ENCODE assay signal across 8 cellular contexts in genomic region chr9:85425153-85425611, GRCh38.
DNase-seq lines count a peak whose midpoint lies in the region; ATAC-seq, FAIRE-seq and TF ChIP-seq lines count a peak whose summit lies in the region.

No MANE protein-coding gene starts in this region.

- 26% methylated on average over 7 of the region's 15 CpGs for WGBS in HepG2 (ENCODE audit: low lambda C conversion rate)

- peak; percentile 82 for DNase-seq in BE2C
- peak; percentile 61 for DNase-seq in HuH-7 (ENCODE audit: low spot score)
- DNase-seq in RKO (ENCODE audit: low spot score): peak; percentile 64
- peak; percentile 4 for DNase-seq in cerebellum (ENCODE audit: low spot score)
- peak; percentile 27 for DNase-seq in HepG2 (ENCODE audit: low spot score)
- DNase-seq in stimulated activated CD8-positive, alpha-beta memory T cell treated with anti-CD3 and anti-CD28 coated beads, Interleukin-15, amount 100 ng/mL, for 48 hours (ENCODE audit: low read depth in 2 of 2): peak; percentile 26 to 39

- no peak for FAIRE-seq in HepG2 (lab: Jason Lieb, UNC)

- H3K9me3 ChIP-seq in BE2C: no peaks in the 10 kb centered on the region
- no peaks in the 10 kb centered on the region for H3K9me3 ChIP-seq in HepG2 (ENCODE audit: low read length)

- no peak overlapping the region for H3K9ac ChIP-seq in HepG2 (ENCODE audit: insufficient read depth, low read depth, low read length)

- no peaks in the 10 kb centered on the region; the same call in 1 of the 2 replicates for H3K4me1 ChIP-seq in BE2C
- no peaks in the 10 kb centered on the region for H3K4me1 ChIP-seq in HepG2 (ENCODE audit: insufficient read depth, low read length)

- TF ChIP-seq POLR2A in HepG2 (IDR thresholded peaks at IDR 0.05; ENCODE audit: insufficient read depth in 1 of 2, low read depth in 2 of 2, low read length in 2 of 2) (no peak), GM18505 (IDR thresholded peaks at IDR 0.05; ENCODE audit: borderline replicate concordance, extremely low read depth, insufficient read depth, insufficient read length) (no peak)

- no peak overlapping the region for H3K27ac ChIP-seq in HepG2 (ENCODE audit: extremely low read length, insufficient read depth, low read length)

- H3K27me3 ChIP-seq in BE2C (no peaks in the 10 kb centered on the region), HepG2 (ENCODE audit: control insufficient read depth in 1 of 2, insufficient read depth in 2 of 2, low read length in 2 of 2) (peaks cover 1 to 24% of the 10 kb centered on the region in 2 experiments; a peak in 3 of 5 replicates)

- peak; percentile 77 for ATAC-seq in GM18868 (IDR thresholded peaks at IDR 0.05; ENCODE audit: unreplicated experiment)
- peak; percentile 85 for ATAC-seq in HepG2
- no peak for ATAC-seq in GM18505 (IDR thresholded peaks at IDR 0.05; ENCODE audit: unreplicated experiment)

- no peaks in the 10 kb centered on the region for H3K36me3 ChIP-seq in BE2C
- H3K36me3 ChIP-seq in HepG2 (replicated peaks in 1 of 2; ENCODE audit: control insufficient read depth in 1 of 2, insufficient read depth in 2 of 2, low read length in 2 of 2): no peaks in the 10 kb centered on the region

- POLR2A ChIA-PET in HepG2 (lab: Yijun Ruan, JAX): no interaction called here

- peak; percentile 39; the same call in 1 of the 2 replicates for TF ChIP-seq RAD21 in HepG2 (CRISPR knock-in tag; IDR thresholded peaks at IDR 0.05)

- no peak for TF ChIP-seq EP300 in HepG2 (IDR thresholded peaks at IDR 0.05; ENCODE audit: low read depth in 2 of 2, low read length in 2 of 2)
- TF ChIP-seq EP300 in HepG2 (CRISPR knock-in tag; IDR thresholded peaks at IDR 0.05; ENCODE audit: borderline replicate concordance): no peak

- in situ Hi-C loops in HepG2 (cut with HindIII; ENCODE audit: extremely low pct_ligation_motif_present, low pct_unique_long_range_greater_than_20kb): no loop called here

- CTCF ChIA-PET in HepG2 (lab: Yijun Ruan, JAX; ENCODE audit: low intra/inter-chr PET ratio, low total read pairs): interaction anchor here (1.2 kb wide), 1 partner anchor 728 kb away, joined by 3 read pairs; no protein-coding TSS in a partner anchor

- no peaks in the 10 kb centered on the region for H4K20me1 ChIP-seq in HepG2 (ENCODE audit: insufficient read depth, low read length)

- H3K79me2 ChIP-seq in HepG2 (ENCODE audit: insufficient read depth, low read length): no peaks in the 10 kb centered on the region

- H3K4me3 ChIP-seq in BE2C (ENCODE audit: low read depth, low read length) (no peak overlapping the region), HepG2 (replicated peaks in 1 of 3; ENCODE audit: insufficient read depth in 1 of 3, low read depth in 2 of 3, low read length in 3 of 3) (no peak overlapping the region)

- intact Hi-C loops in HepG2 (cut with micrococcal nuclease; ENCODE audit: unreplicated experiment): loop anchor here (2.0 kb wide), 1 partner anchor 1028 kb away; no protein-coding TSS in a partner anchor

- BruUV-seq in HepG2 (replicated peaks; lab: Mats Ljungman, UMichigan): no TSS peak

- no peak overlapping the region for H3K4me2 ChIP-seq in HepG2 (ENCODE audit: low read depth, low read length)

- H2AFZ ChIP-seq in HepG2 (ENCODE audit: low read length): no peak overlapping the region

- TF ChIP-seq CTCF in BE2C (IDR thresholded peaks at IDR 0.05; ENCODE audit: low read depth, low read length) (peak; percentile 85), HepG2 (CRISPR knock-in tag; IDR thresholded peaks at IDR 0.05) (peak; percentile 76)

TF ChIP-seq in HepG2, 621 proteins besides CTCF, POLR2A, EP300 and RAD21:
- TF ChIP-seq ZNF10 (CRISPR knock-in tag; IDR thresholded peaks at IDR 0.05; ENCODE audit: borderline replicate concordance, low read depth) (no peak), STAG1 (CRISPR knock-in tag; IDR thresholded peaks at IDR 0.05) (peak; percentile 64), SMC3 (IDR thresholded peaks at IDR 0.05; ENCODE audit: low read length) (peak; percentile 43), XRCC5 (optimal IDR thresholded peaks at IDR 0.05; ENCODE audit: low read length) (peak; percentile 24), ZNF605 (CRISPR knock-in tag; IDR thresholded peaks at IDR 0.05) (no peak)
- TF ChIP-seq, protein P1, sequence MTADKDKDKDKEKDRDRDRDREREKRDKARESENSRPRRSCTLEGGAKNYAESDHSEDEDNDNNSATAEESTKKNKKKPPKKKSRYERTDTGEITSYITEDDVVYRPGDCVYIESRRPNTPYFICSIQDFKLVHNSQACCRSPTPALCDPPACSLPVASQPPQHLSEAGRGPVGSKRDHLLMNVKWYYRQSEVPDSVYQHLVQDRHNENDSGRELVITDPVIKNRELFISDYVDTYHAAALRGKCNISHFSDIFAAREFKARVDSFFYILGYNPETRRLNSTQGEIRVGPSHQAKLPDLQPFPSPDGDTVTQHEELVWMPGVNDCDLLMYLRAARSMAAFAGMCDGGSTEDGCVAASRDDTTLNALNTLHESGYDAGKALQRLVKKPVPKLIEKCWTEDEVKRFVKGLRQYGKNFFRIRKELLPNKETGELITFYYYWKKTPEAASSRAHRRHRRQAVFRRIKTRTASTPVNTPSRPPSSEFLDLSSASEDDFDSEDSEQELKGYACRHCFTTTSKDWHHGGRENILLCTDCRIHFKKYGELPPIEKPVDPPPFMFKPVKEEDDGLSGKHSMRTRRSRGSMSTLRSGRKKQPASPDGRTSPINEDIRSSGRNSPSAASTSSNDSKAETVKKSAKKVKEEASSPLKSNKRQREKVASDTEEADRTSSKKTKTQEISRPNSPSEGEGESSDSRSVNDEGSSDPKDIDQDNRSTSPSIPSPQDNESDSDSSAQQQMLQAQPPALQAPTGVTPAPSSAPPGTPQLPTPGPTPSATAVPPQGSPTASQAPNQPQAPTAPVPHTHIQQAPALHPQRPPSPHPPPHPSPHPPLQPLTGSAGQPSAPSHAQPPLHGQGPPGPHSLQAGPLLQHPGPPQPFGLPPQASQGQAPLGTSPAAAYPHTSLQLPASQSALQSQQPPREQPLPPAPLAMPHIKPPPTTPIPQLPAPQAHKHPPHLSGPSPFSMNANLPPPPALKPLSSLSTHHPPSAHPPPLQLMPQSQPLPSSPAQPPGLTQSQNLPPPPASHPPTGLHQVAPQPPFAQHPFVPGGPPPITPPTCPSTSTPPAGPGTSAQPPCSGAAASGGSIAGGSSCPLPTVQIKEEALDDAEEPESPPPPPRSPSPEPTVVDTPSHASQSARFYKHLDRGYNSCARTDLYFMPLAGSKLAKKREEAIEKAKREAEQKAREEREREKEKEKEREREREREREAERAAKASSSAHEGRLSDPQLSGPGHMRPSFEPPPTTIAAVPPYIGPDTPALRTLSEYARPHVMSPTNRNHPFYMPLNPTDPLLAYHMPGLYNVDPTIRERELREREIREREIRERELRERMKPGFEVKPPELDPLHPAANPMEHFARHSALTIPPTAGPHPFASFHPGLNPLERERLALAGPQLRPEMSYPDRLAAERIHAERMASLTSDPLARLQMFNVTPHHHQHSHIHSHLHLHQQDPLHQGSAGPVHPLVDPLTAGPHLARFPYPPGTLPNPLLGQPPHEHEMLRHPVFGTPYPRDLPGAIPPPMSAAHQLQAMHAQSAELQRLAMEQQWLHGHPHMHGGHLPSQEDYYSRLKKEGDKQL (CRISPR knock-in tag; IDR thresholded peaks at IDR 0.05; ENCODE audit: low read depth): no peak

Comparison
In these comparisons a context has a peak if more than half of its experiments do, and no peak if none do; other contexts are left out.
1. DNase-seq: peak in every context shown above with its lines; median percentile 82 in BE2C; 64 in RKO; 61 in HuH-7; 32 in stimulated activated CD8-positive, alpha-beta memory T cell treated with anti-CD3 and anti-CD28 coated beads, Interleukin-15, amount 100 ng/mL, for 48 hours; 27 in HepG2; 4 in cerebellum.